In the genomic region with DNA sequence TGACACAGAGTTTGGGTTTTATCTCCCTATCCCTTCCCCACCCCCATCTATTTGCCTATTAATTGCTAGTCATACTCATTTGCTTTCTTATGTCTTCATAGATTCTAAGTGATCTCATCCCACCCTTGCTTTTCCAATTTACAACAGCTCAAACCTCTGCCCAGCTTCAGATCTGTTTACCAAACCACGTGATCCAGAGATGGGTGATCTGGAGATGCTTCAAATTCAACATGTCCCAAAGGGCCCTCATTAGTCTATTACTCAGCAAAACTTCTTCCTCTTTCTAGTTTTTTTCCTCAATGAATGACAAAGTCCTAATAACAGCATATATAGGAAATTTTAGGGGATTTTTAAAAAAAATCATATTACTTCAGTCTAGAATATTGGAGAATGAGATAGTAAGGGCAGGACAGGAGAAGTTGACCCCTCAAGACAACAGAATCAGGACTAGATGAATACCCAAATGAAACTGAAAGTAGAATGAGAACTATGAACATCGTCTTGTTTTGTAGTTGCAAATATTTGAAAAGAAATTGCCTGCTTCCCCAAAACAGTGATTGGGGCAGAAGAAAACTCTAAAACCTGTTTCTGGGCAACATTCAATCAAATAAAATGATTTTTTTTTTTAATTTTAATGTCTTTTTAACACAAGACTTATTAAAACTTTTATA, we compare ENCODE assay signal across 8 cellular contexts.
DNase-seq lines count a peak whose midpoint lies in the region; ATAC-seq and TF ChIP-seq lines count a peak whose summit lies in the region.

No MANE protein-coding gene starts in this region.

- TF ChIP-seq CTCF in esophagus squamous epithelium (IDR thresholded peaks at IDR 0.05) = no peak

- 18 to 22% methylated on average over 2 of the region's 2 CpGs for WGBS in esophagus squamous epithelium, 2 donors

- no peaks in the 10 kb centered on the region for H3K36me3 ChIP-seq in BLaER1 treated with 17β-estradiol and CSF1 and Interleukin-3, amounts not matched to agents 10 nM and 100 nM
- H3K36me3 ChIP-seq in KOPT-K1 (ENCODE audit: insufficient read depth, low read length) (no peaks in the 10 kb centered on the region), esophagus squamous epithelium (no peaks in the 10 kb centered on the region)

- H3K4me3 ChIP-seq in BLaER1 treated with 17β-estradiol and CSF1 and Interleukin-3, amounts not matched to agents 10 nM and 100 nM = peak overlapping the region in 9 of 10 experiments; percentile 5 to 52 (median 34); a peak in 12 of 20 replicates
- peak overlapping the region in 3 of 4 donors; percentile 16 to 36 (median 19) for H3K4me3 ChIP-seq in esophagus squamous epithelium

- no peak for TF ChIP-seq POLR2A in esophagus squamous epithelium (IDR thresholded peaks at IDR 0.05)

- no peaks in the 10 kb centered on the region for H3K27me3 ChIP-seq in BLaER1 treated with 17β-estradiol and CSF1 and Interleukin-3, amounts not matched to agents 10 nM and 100 nM
- no peaks in the 10 kb centered on the region for H3K27me3 ChIP-seq in esophagus squamous epithelium

- H3K4me2 ChIP-seq in BLaER1 treated with 17β-estradiol and CSF1 and Interleukin-3, amounts not matched to agents 10 nM and 100 nM = peak overlapping the region; percentile 34 to 62 (median 49); a peak in 20 of 22 replicates

- peak overlapping the region; percentile 17 to 79 (median 62); a peak in 20 of 22 replicates for H3K27ac ChIP-seq in BLaER1 treated with 17β-estradiol and CSF1 and Interleukin-3, amounts not matched to agents 10 nM and 100 nM
- H3K27ac ChIP-seq in KOPT-K1 (ENCODE audit: low read depth, low read length, poor library complexity, severe bottlenecking) (peak overlapping the region; percentile 40), esophagus squamous epithelium (peak overlapping the region in 1 of 4 donors; percentile 6)

- H3K9ac ChIP-seq in BLaER1 treated with 17β-estradiol and CSF1 and Interleukin-3, amounts not matched to agents 10 nM and 100 nM = peak overlapping the region in 8 of 11 experiments; percentile 11 to 69 (median 40); a peak in 13 of 22 replicates

- intact Hi-C loops in esophagus squamous epithelium (cut with DNase I) = no loop called here

- peaks cover 6 to 27% (median 19%) of the 10 kb centered on the region in 10 experiments; a peak in 16 of 20 replicates for H3K4me1 ChIP-seq in BLaER1 treated with 17β-estradiol and CSF1 and Interleukin-3, amounts not matched to agents 10 nM and 100 nM
- peaks cover 0 to 24% (median 0%) of the 10 kb centered on the region in 3 donors for H3K4me1 ChIP-seq in esophagus squamous epithelium

- no peaks in the 10 kb centered on the region for H4K20me1 ChIP-seq in BLaER1 treated with 17β-estradiol and CSF1 and Interleukin-3, amounts not matched to agents 10 nM and 100 nM

- ATAC-seq in GM19395 (IDR thresholded peaks at IDR 0.05; ENCODE audit: unreplicated experiment) (peak; percentile 82), HG02840 (IDR thresholded peaks at IDR 0.05; ENCODE audit: low FRiP score, unreplicated experiment) (no peak)

- no peak for DNase-seq in esophagus squamous epithelium (lab: John Stamatoyannopoulos, UW)
- no peak for DNase-seq in GM19238 (ENCODE audit: insufficient read length, low spot score)
- DNase-seq in SW 1271 (lab: John Stamatoyannopoulos, UW) = no peak
- DNase-seq in NCI-H2107 treated with DMSO at 0.1 percent for 48 hours (lab: John Stamatoyannopoulos, UW; ENCODE audit: unreplicated experiment) = no peak

- H3K9me3 ChIP-seq in BLaER1 treated with 17β-estradiol and CSF1 and Interleukin-3, amounts not matched to agents 10 nM and 100 nM (replicated peaks in 1 of 11) = 0 out of 22 replicates have a peak, but pooled peaks cover 0 to 4% (median 0%) of the 10 kb centered on the region in 11 experiments
- H3K9me3 ChIP-seq in KOPT-K1 (ENCODE audit: insufficient read depth, low read length, poor library complexity, severe bottlenecking) = no peaks in the 10 kb centered on the region
- no peaks in the 10 kb centered on the region for H3K9me3 ChIP-seq in esophagus squamous epithelium
